In genomic region chr2:147428348-147428747, GRCh38 we compare ENCODE assay signal across 1 cellular context.
TF ChIP-seq lines count a peak whose summit lies in the region.

No MANE protein-coding gene starts in this region.

TF ChIP-seq in GM12878, 131 proteins besides CTCF, POLR2A, EP300 and RAD21 (continued from another document):
- TF ChIP-seq PBX3 (IDR thresholded peaks at IDR 0.05; ENCODE audit: insufficient replicate concordance, low read depth, low read length) = no peak
TF ChIP-seq in GM12878: peak in this region for 0.
